ENCODE assay signal across 1 cellular context in genomic region chr17:49556183-49556943, GRCh38.
TF ChIP-seq lines count a peak whose summit lies in the region.

No MANE protein-coding gene starts in this region.

TF ChIP-seq in HEK293, 187 proteins besides CTCF, POLR2A, EP300 and RAD21 (continued from another document and continues in another):
- TF ChIP-seq, protein P1, sequence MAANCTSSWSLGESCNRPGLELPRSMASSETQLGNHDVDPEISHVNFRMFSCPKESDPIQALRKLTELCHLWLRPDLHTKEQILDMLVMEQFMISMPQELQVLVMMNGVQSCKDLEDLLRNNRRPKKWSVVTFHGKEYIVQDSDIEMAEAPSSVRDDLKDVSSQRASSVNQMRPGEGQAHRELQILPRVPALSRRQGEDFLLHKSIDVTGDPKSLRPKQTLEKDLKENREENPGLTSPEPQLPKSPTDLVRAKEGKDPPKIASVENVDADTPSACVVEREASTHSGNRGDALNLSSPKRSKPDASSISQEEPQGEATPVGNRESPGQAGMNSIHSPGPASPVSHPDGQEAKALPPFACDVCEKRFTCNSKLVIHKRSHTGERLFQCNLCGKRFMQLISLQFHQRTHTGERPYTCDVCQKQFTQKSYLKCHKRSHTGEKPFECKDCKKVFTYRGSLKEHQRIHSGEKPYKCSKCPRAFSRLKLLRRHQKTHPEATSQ (tag by site-specific recombination; IDR thresholded peaks at IDR 0.05): no peak
- TF ChIP-seq ZBTB6 (tag by site-specific recombination; IDR thresholded peaks at IDR 0.05) (peak; percentile 59), ZNF157 (tag by site-specific recombination; IDR thresholded peaks at IDR 0.05) (no peak), ZNF23 (tag by site-specific recombination; IDR thresholded peaks at IDR 0.05; ENCODE audit: borderline replicate concordance) (no peak), WT1 (tag by site-specific recombination; IDR thresholded peaks at IDR 0.05) (no peak), YY1 (tag by site-specific recombination; IDR thresholded peaks at IDR 0.05) (peak; percentile 41; the same call in 1 of the 2 replicates), ZNF121 (tag by site-specific recombination; IDR thresholded peaks at IDR 0.05) (no peak), ZNF48 (tag by site-specific recombination; IDR thresholded peaks at IDR 0.05) (no peak), ZNF112 (tag by site-specific recombination; IDR thresholded peaks at IDR 0.05) (no peak), ZNF423 (tag by site-specific recombination; IDR thresholded peaks at IDR 0.05) (no peak; the same call in 1 of the 2 replicates), RBAK (tag by site-specific recombination; IDR thresholded peaks at IDR 0.05) (no peak), ZNF629 (tag by site-specific recombination; IDR thresholded peaks at IDR 0.05) (no peak), ZNF433 (tag by site-specific recombination; IDR thresholded peaks at IDR 0.05; ENCODE audit: low read depth) (no peak), GLIS2 (tag by site-specific recombination; IDR thresholded peaks at IDR 0.05) (peak; percentile 94), ZNF549 (tag by site-specific recombination; IDR thresholded peaks at IDR 0.05) (no peak), ZNF561 (tag by site-specific recombination; IDR thresholded peaks at IDR 0.05; ENCODE audit: borderline replicate concordance) (peak; percentile 67; the same call in 1 of the 2 replicates), ZNF488 (tag by site-specific recombination; IDR thresholded peaks at IDR 0.05) (no peak), ZFP41 (tag by site-specific recombination; IDR thresholded peaks at IDR 0.05; ENCODE audit: borderline replicate concordance) (no peak), ZNF621 (tag by site-specific recombination; IDR thresholded peaks at IDR 0.05) (no peak), ZNF645 (tag by site-specific recombination; IDR thresholded peaks at IDR 0.05) (no peak), ZNF692 (tag by site-specific recombination; IDR thresholded peaks at IDR 0.05) (peak; percentile 99), KLF9 (tag by site-specific recombination; IDR thresholded peaks at IDR 0.05; ENCODE audit: low read depth) (no peak), ZNF324 (tag by site-specific recombination; IDR thresholded peaks at IDR 0.05) (peak; percentile 51; the same call in 1 of the 2 replicates), ZNF354C (tag by site-specific recombination; IDR thresholded peaks at IDR 0.05; ENCODE audit: borderline replicate concordance, low read depth) (no peak), ZBTB26 (tag by site-specific recombination; optimal IDR thresholded peaks at IDR 0.05) (peak; percentile 49), ZBTB1 (tag by site-specific recombination; IDR thresholded peaks at IDR 0.05) (no peak), ZNF366 (tag by site-specific recombination; conservative IDR thresholded peaks at IDR 0.05) (no peak), ZNF518A (tag by site-specific recombination; conservative IDR thresholded peaks at IDR 0.05; ENCODE audit: low read depth) (no peak), SCRT2 (tag by site-specific recombination; IDR thresholded peaks at IDR 0.05) (no peak), ZBTB44 (tag by site-specific recombination; IDR thresholded peaks at IDR 0.05) (no peak), KLF1 (tag by site-specific recombination; IDR thresholded peaks at IDR 0.05) (peak; percentile 17; the same call in 1 of the 2 replicates), ZNF2 (tag by site-specific recombination; IDR thresholded peaks at IDR 0.05) (peak; percentile 97), PRDM10 (tag by site-specific recombination; IDR thresholded peaks at IDR 0.05) (no peak), ZFP37 (tag by site-specific recombination; IDR thresholded peaks at IDR 0.05) (0 out of 2 replicates have a peak, but pooled peaks have one; percentile 69)
- TF ChIP-seq, protein P2, sequence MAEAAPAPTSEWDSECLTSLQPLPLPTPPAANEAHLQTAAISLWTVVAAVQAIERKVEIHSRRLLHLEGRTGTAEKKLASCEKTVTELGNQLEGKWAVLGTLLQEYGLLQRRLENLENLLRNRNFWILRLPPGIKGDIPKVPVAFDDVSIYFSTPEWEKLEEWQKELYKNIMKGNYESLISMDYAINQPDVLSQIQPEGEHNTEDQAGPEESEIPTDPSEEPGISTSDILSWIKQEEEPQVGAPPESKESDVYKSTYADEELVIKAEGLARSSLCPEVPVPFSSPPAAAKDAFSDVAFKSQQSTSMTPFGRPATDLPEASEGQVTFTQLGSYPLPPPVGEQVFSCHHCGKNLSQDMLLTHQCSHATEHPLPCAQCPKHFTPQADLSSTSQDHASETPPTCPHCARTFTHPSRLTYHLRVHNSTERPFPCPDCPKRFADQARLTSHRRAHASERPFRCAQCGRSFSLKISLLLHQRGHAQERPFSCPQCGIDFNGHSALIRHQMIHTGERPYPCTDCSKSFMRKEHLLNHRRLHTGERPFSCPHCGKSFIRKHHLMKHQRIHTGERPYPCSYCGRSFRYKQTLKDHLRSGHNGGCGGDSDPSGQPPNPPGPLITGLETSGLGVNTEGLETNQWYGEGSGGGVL (tag by site-specific recombination; IDR thresholded peaks at IDR 0.05): no peak
